ENCODE assay signal across 9 cellular contexts in the genomic region with DNA sequence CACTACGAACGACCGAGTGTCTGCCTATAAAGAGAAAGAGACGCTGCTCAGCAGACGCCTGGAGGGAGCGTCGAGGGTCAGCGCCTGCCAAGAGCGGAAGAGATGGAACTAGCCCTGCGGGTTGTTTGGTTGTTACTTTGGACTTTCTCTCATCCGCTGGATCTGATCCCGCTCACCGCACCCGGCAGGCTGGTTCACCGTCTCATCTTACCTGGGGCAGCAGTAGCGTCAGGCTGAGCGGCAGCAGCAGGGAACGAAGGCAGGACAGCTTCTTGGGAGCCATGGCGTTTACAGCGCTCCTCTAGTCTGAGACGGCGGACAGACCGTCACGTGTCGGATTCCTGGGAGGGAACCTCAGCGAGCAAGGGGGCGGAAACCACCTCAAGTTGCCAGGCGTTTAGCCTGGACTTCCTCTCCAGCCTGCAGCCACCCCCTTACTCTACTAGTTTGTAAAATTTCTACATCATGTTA. TPM values are rescaled to one million over a fixed set of nuclear protein-coding genes. Genes with fewer than 3 reads are reported as not detected.
DNase-seq lines count a peak whose midpoint lies in the region; ATAC-seq, FAIRE-seq and TF ChIP-seq lines count a peak whose summit lies in the region.
"Had no signal": no experiment of that assay in that cellular context is flagged by ENCODE, and none has a peak within 500 bp of the region (broad histone marks: within the 10 kb centered on the region; RNA-seq: fewer than 3 reads in every experiment).

No MANE protein-coding gene starts in this region.

- peaks cover 4% of the 10 kb centered on the region for H3K36me3 ChIP-seq in CD8-positive, alpha-beta memory T cell (ENCODE audit: insufficient read depth, low read length)
- H3K36me3 ChIP-seq in kidney (ENCODE audit: control insufficient read depth in 1 of 2, insufficient read depth in 2 of 2, low read length in 2 of 2) = peaks cover 0 to 14% of the 10 kb centered on the region in 2 donors

- no peak for DNase-seq in CD8-positive, alpha-beta memory T cell
- DNase-seq in activated CD8-positive, alpha-beta T cell treated with anti-CD3 and anti-CD28 coated beads for 36 hours = no peak
- no peak for DNase-seq in kidney
- DNase-seq in skeletal muscle cell (ENCODE audit: low read depth) = no peak
- no peak for DNase-seq in NCI-H345 (lab: John Stamatoyannopoulos, UW)
- DNase-seq in NCI-H2171 treated with DMSO at 0.1 percent for 48 hours (lab: John Stamatoyannopoulos, UW) = no peak
- DNase-seq: activated effector memory CD4-positive, alpha-beta T cell treated with anti-CD3 and anti-CD28 coated beads, Interleukin-2, amount 50 U/mL, for 16 hours had no signal

- POLR2A ChIA-PET in CD8-positive, alpha-beta memory T cell (lab: Charles Lee) = interaction anchor here (11.9 kb wide), 1 partner anchor 13 kb away, joined by 164 read pairs; a partner anchor contains a TSS
- POLR2A ChIA-PET in activated CD8-positive, alpha-beta T cell treated with anti-CD3 and anti-CD28 coated beads for 36 hours (lab: Charles Lee) = interaction anchor here (1.3 to 19.2 kb wide), 3 partner anchors 11 to 24 kb away, joined by 6 to 239 read pairs (median 35); a partner anchor contains a TSS

- H3K9me3 Mint-ChIP-seq in CD8-positive, alpha-beta memory T cell = peaks cover 0 to 2% (median 0%) of the 10 kb centered on the region in 5 donors
- no peaks in the 10 kb centered on the region for H3K9me3 Mint-ChIP-seq in activated CD8-positive, alpha-beta T cell treated with anti-CD3 and anti-CD28 coated beads for 36 hours

- CTCF ChIA-PET in CD8-positive, alpha-beta memory T cell (lab: Charles Lee) = interaction anchor here (3.1 kb wide), 1 partner anchor 51 kb away, joined by 35 read pairs; no protein-coding TSS in a partner anchor
- CTCF ChIA-PET in activated CD8-positive, alpha-beta T cell treated with anti-CD3 and anti-CD28 coated beads for 36 hours (lab: Charles Lee) = interaction anchor here (3.0 kb wide), 1 partner anchor 12 kb away, joined by 10 read pairs; no protein-coding TSS in a partner anchor

- H3K27ac Mint-ChIP-seq in CD8-positive, alpha-beta memory T cell = peak overlapping the region in 7 of 8 donors; percentile 14 to 66 (median 46)
- H3K27ac Mint-ChIP-seq in activated CD8-positive, alpha-beta T cell treated with anti-CD3 and anti-CD28 coated beads for 36 hours = peak overlapping the region; percentile 32

- no peak overlapping the region for H3K9ac ChIP-seq in kidney (ENCODE audit: low read length in 2 of 2)

- H3K4me1 Mint-ChIP-seq in CD8-positive, alpha-beta memory T cell = peaks cover 35 to 46% (median 35%) of the 10 kb centered on the region in 3 donors
- H3K4me1 Mint-ChIP-seq in activated CD8-positive, alpha-beta T cell treated with anti-CD3 and anti-CD28 coated beads for 36 hours (ENCODE audit: low read depth) = peaks cover 42% of the 10 kb centered on the region

- no peak for TF ChIP-seq CTCF in activated CD8-positive, alpha-beta T cell treated with anti-CD3 and anti-CD28 coated beads for 36 hours (IDR thresholded peaks at IDR 0.05)
- no peak for TF ChIP-seq CTCF in kidney (IDR thresholded peaks at IDR 0.05; ENCODE audit: borderline replicate concordance, extremely low read depth, insufficient read depth)

- H3K4me3 Mint-ChIP-seq in CD8-positive, alpha-beta memory T cell = peak overlapping the region in 3 of 7 donors; percentile 50 to 76 (median 71)
- H3K4me3 Mint-ChIP-seq in activated CD8-positive, alpha-beta T cell treated with anti-CD3 and anti-CD28 coated beads for 36 hours = peak overlapping the region; percentile 66

- no peak overlapping the region for H3K4me3 ChIP-seq in CD8-positive, alpha-beta memory T cell (ENCODE audit: low read length)
- H3K4me3 ChIP-seq in kidney (ENCODE audit: low read length in 2 of 2) (peak overlapping the region; percentile 18 to 48), skeletal muscle cell (ENCODE audit: low read depth, low read length) (peak overlapping the region; percentile 25)

- no peaks in the 10 kb centered on the region for H3K27me3 ChIP-seq in CD8-positive, alpha-beta memory T cell (ENCODE audit: insufficient read depth, low read length, poor library complexity, severe bottlenecking)

- ATAC-seq in activated CD8-positive, alpha-beta T cell treated with anti-CD3 and anti-CD28 coated beads for 36 hours = no peak
- ATAC-seq in HG03095 (IDR thresholded peaks at IDR 0.05; ENCODE audit: unreplicated experiment) = no peak

- peaks cover 0 to 15% (median 1%) of the 10 kb centered on the region in 3 donors for H3K36me3 Mint-ChIP-seq in CD8-positive, alpha-beta memory T cell
- peaks cover 21% of the 10 kb centered on the region for H3K36me3 Mint-ChIP-seq in activated CD8-positive, alpha-beta T cell treated with anti-CD3 and anti-CD28 coated beads for 36 hours (ENCODE audit: low read depth)

- no peak for FAIRE-seq in kidney (lab: Jason Lieb, UNC)
- FAIRE-seq: G401.6 had no signal

- intact Hi-C loops in activated CD8-positive, alpha-beta T cell treated with anti-CD3 and anti-CD28 coated beads for 36 hours (cut with micrococcal nuclease) = no loop called here
- intact Hi-C loops in kidney (cut with DNase I) = no loop called here

- no peak overlapping the region for H3K27ac ChIP-seq in CD8-positive, alpha-beta memory T cell (ENCODE audit: low read depth, low read length)
- peak overlapping the region; percentile 13 to 38 for H3K27ac ChIP-seq in kidney (ENCODE audit: low read depth in 2 of 2, low read length in 2 of 2)

- no peaks in the 10 kb centered on the region for H3K9me3 ChIP-seq in CD8-positive, alpha-beta memory T cell (ENCODE audit: low read length)
- no peaks in the 10 kb centered on the region for H3K9me3 ChIP-seq in kidney (ENCODE audit: control insufficient read depth in 1 of 2, low read length in 2 of 2)

- H3K27me3 Mint-ChIP-seq in CD8-positive, alpha-beta memory T cell = peaks cover 0 to 6% of the 10 kb centered on the region in 2 donors
- H3K27me3 Mint-ChIP-seq in activated CD8-positive, alpha-beta T cell treated with anti-CD3 and anti-CD28 coated beads for 36 hours = no peaks in the 10 kb centered on the region

- peaks cover 37% of the 10 kb centered on the region for H3K4me1 ChIP-seq in CD8-positive, alpha-beta memory T cell (ENCODE audit: insufficient read depth, low read length)
- H3K4me1 ChIP-seq in kidney (ENCODE audit: control insufficient read depth in 1 of 2, insufficient read depth in 1 of 2, low read depth in 1 of 2, low read length in 2 of 2) = peaks cover 24 to 36% of the 10 kb centered on the region in 2 donors

RNA-seq across cellular contexts. Expression of a gene that starts 1.9 kb away (rescaled TPM):
- total RNA-seq in CD8-positive, alpha-beta memory T cell = 1 to 10 TPM; 2.6 to 3.5 TPM
- polyA plus RNA-seq in CD8-positive, alpha-beta memory T cell = 0.99 TPM
- total RNA-seq in activated CD8-positive, alpha-beta T cell treated with anti-CD3 and anti-CD28 coated beads for 36 hours = 1 to 10 TPM; 1.2 to 2.8 TPM
- 20.6 TPM for total RNA-seq in kidney
- 19.7 TPM for polyA plus RNA-seq in kidney (ENCODE audit: insufficient read depth, low read depth, low replicate concordance)

RNA-seq across cellular contexts. Expression of a gene that starts 2.0 kb away (rescaled TPM):
- 10 to 100 TPM; 23.0 to 26.1 TPM for total RNA-seq in CD8-positive, alpha-beta memory T cell
- polyA plus RNA-seq in CD8-positive, alpha-beta memory T cell = 18.6 TPM
- 10 to 100 TPM; 34.4 to 35.4 TPM for total RNA-seq in activated CD8-positive, alpha-beta T cell treated with anti-CD3 and anti-CD28 coated beads for 36 hours
- 29.9 TPM for total RNA-seq in kidney
- 53.8 TPM for polyA plus RNA-seq in kidney (ENCODE audit: insufficient read depth, low read depth, low replicate concordance)

RNA-seq across cellular contexts. Expression of a gene that starts 9.7 kb away (rescaled TPM):
- total RNA-seq in CD8-positive, alpha-beta memory T cell = not detected
- not detected for polyA plus RNA-seq in CD8-positive, alpha-beta memory T cell
- total RNA-seq in activated CD8-positive, alpha-beta T cell treated with anti-CD3 and anti-CD28 coated beads for 36 hours = not detected
- total RNA-seq in kidney = 0.98 TPM
- polyA plus RNA-seq in kidney (ENCODE audit: insufficient read depth, low read depth, low replicate concordance) = 15.4 TPM

RNA-seq across cellular contexts. Expression of a gene that starts 10.4 kb away (rescaled TPM):
- 100 to 1,000 TPM; 175 to 178 TPM for total RNA-seq in CD8-positive, alpha-beta memory T cell
- polyA plus RNA-seq in CD8-positive, alpha-beta memory T cell = 234 TPM
- 100 to 1,000 TPM; 226 TPM for total RNA-seq in activated CD8-positive, alpha-beta T cell treated with anti-CD3 and anti-CD28 coated beads for 36 hours
- 49.4 TPM for total RNA-seq in kidney
- 156 TPM for polyA plus RNA-seq in kidney (ENCODE audit: insufficient read depth, low read depth, low replicate concordance)

RNA-seq across cellular contexts. Expression of a gene that starts 13.7 kb away (rescaled TPM):
- 10 to 100 TPM; 72.4 to 76.0 TPM for total RNA-seq in CD8-positive, alpha-beta memory T cell
- polyA plus RNA-seq in CD8-positive, alpha-beta memory T cell = 32.5 TPM
- 100 to 1,000 TPM; 216 to 217 TPM for total RNA-seq in activated CD8-positive, alpha-beta T cell treated with anti-CD3 and anti-CD28 coated beads for 36 hours
- 48.9 TPM for total RNA-seq in kidney
- polyA plus RNA-seq in kidney (ENCODE audit: insufficient read depth, low read depth, low replicate concordance) = 26.6 TPM
